In the genomic region with DNA sequence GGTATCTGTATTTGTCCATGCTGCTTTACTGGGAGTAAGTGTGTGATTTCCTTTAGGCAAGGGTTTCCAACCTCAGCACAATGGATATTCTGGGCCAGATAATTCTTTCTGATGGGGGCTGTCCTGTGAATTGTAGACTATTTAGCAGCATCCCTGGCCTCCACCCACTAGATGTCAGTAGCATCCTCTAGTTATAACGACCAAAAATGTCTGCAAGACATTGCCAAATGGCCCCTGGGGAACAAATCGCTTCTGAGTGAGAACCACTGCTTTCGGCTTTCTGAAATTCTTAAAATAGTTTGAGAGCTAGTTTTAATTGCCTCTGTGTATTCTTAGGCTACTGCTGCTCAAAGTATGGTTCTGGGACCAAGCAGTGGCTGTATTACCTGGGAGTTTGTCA, we compare ENCODE assay signal across 1 cellular context.
TF ChIP-seq lines count a peak whose summit lies in the region.

No MANE protein-coding gene starts in this region.

TF ChIP-seq in HepG2, 621 proteins besides CTCF, POLR2A, EP300 and RAD21 (continued from another document):
- TF ChIP-seq USF2 (IDR thresholded peaks at IDR 0.05; ENCODE audit: low read depth, low read length) (no peak), USF2 (CRISPR knock-in tag; IDR thresholded peaks at IDR 0.05; ENCODE audit: borderline replicate concordance) (no peak), HMG20A (CRISPR knock-in tag; IDR thresholded peaks at IDR 0.05; ENCODE audit: borderline replicate concordance) (no peak)
- TF ChIP-seq, protein P1, sequence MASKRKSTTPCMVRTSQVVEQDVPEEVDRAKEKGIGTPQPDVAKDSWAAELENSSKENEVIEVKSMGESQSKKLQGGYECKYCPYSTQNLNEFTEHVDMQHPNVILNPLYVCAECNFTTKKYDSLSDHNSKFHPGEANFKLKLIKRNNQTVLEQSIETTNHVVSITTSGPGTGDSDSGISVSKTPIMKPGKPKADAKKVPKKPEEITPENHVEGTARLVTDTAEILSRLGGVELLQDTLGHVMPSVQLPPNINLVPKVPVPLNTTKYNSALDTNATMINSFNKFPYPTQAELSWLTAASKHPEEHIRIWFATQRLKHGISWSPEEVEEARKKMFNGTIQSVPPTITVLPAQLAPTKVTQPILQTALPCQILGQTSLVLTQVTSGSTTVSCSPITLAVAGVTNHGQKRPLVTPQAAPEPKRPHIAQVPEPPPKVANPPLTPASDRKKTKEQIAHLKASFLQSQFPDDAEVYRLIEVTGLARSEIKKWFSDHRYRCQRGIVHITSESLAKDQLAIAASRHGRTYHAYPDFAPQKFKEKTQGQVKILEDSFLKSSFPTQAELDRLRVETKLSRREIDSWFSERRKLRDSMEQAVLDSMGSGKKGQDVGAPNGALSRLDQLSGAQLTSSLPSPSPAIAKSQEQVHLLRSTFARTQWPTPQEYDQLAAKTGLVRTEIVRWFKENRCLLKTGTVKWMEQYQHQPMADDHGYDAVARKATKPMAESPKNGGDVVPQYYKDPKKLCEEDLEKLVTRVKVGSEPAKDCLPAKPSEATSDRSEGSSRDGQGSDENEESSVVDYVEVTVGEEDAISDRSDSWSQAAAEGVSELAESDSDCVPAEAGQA (IDR thresholded peaks at IDR 0.05; ENCODE audit: low read depth): no peak
- TF ChIP-seq, protein P1 (CRISPR knock-in tag; IDR thresholded peaks at IDR 0.05; ENCODE audit: borderline replicate concordance): no peak
- TF ChIP-seq, protein P2, sequence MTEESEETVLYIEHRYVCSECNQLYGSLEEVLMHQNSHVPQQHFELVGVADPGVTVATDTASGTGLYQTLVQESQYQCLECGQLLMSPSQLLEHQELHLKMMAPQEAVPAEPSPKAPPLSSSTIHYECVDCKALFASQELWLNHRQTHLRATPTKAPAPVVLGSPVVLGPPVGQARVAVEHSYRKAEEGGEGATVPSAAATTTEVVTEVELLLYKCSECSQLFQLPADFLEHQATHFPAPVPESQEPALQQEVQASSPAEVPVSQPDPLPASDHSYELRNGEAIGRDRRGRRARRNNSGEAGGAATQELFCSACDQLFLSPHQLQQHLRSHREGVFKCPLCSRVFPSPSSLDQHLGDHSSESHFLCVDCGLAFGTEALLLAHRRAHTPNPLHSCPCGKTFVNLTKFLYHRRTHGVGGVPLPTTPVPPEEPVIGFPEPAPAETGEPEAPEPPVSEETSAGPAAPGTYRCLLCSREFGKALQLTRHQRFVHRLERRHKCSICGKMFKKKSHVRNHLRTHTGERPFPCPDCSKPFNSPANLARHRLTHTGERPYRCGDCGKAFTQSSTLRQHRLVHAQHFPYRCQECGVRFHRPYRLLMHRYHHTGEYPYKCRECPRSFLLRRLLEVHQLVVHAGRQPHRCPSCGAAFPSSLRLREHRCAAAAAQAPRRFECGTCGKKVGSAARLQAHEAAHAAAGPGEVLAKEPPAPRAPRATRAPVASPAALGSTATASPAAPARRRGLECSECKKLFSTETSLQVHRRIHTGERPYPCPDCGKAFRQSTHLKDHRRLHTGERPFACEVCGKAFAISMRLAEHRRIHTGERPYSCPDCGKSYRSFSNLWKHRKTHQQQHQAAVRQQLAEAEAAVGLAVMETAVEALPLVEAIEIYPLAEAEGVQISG (CRISPR knock-in tag; IDR thresholded peaks at IDR 0.05): peak; percentile 59; the same call in 1 of the 2 replicates
TF ChIP-seq in HepG2: peak in this region for 2.
